17 cellular contexts compared by ENCODE assay signal in the genomic region with DNA sequence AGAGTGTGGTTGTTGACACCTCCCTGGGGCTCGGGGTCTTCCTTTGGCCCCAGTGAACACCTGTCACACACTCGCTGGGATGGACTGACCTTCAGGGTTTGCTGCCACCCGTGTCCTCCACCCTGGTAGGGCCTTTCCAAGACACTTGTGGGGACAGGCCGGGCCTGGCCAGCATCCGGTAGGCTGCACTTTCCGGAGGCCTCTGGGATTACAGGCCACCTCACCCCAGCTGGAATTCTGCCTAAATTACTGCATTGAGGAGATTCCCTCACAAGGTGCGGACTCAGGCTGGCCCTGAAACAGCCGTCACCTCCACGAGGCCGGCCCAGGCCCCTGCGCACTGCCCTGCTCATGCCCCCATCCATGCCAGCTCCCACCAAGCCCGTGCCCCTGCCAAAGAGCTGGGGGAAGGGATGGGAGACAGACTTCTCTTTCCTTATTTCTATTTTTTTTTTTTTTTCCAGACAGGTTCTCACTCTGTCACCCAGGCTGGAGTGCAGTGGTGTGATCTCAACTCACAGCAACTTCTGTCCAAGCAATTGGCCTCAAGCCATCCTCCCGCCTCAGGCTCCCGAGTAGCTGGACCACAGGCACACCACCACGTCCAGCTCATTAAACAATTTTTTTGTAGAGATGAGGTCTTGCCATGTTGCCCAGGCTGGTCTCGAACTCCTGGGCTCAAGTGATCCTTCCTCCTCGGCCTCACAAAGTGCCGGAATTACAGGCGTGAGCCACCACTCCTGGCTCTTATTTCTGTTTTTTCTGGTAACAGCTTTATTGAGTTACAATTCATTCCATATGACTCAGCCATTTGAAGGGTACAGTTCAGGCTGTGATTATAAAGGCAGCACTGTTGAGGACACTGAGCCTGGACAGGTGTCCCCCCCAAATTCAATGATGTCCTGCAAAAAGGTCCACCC. TPM values are rescaled to one million over a fixed set of nuclear protein-coding genes. Genes with fewer than 3 reads are reported as not detected.
DNase-seq lines count a peak whose midpoint lies in the region; ATAC-seq, FAIRE-seq and TF ChIP-seq lines count a peak whose summit lies in the region.
"Had no signal": no experiment of that assay in that cellular context is flagged by ENCODE, and none has a peak within 500 bp of the region (broad histone marks: within the 10 kb centered on the region; RNA-seq: fewer than 3 reads in every experiment).

No MANE protein-coding gene starts in this region.

- no peaks in the 10 kb centered on the region for H3K9me2 ChIP-seq in PC-3 (replicated peaks; ENCODE audit: low read length)

- H3K9me3 ChIP-seq in PC-3 (ENCODE audit: low read length), result no peaks in the 10 kb centered on the region
- H3K9me3 ChIP-seq in esophagus (ENCODE audit: control insufficient read depth in 2 of 2, insufficient read depth in 1 of 2, low read depth in 1 of 2, low read length in 1 of 2), result no peaks in the 10 kb centered on the region

- CTCF ChIA-PET in Calu3 (lab: Charles Lee) (no interaction called here), PC-3 (lab: Charles Lee) (no interaction called here)

- no peaks in the 10 kb centered on the region for H3K9me3 Mint-ChIP-seq in Calu3 (ENCODE audit: low read depth, unreplicated experiment)
- no peaks in the 10 kb centered on the region for H3K9me3 Mint-ChIP-seq in nephron progenitor cell
- H3K9me3 Mint-ChIP-seq: naive B cell had no signal

- no peak overlapping the region for H3K4me3 ChIP-seq in PC-3 (ENCODE audit: low read length)
- H3K4me3 ChIP-seq in esophagus (ENCODE audit: low read depth in 1 of 2, low read length in 2 of 2), result no peak overlapping the region
- H3K4me3 ChIP-seq: coronary artery had no signal

- 63 to 73% methylated on average over 19 of the region's 19 CpGs for WGBS in esophagus, 2 donors

- no peak for TF ChIP-seq CTCF in Calu3 (IDR thresholded peaks at IDR 0.05; ENCODE audit: unreplicated experiment)
- no peak for TF ChIP-seq CTCF in PC-3 (conservative IDR thresholded peaks at IDR 0.05; ENCODE audit: low read depth, low read length)
- no peak for TF ChIP-seq CTCF in nephron progenitor cell (IDR thresholded peaks at IDR 0.05)

- ATAC-seq in PC-3, result peak; percentile 10
- no peak for ATAC-seq in HG02642 (IDR thresholded peaks at IDR 0.05; ENCODE audit: poor library complexity, unreplicated experiment)
- ATAC-seq in HG02981 (IDR thresholded peaks at IDR 0.05; ENCODE audit: unreplicated experiment), result no peak

- intact Hi-C loops in Calu3 (cut with micrococcal nuclease; ENCODE audit: unreplicated experiment) (no loop called here), PC-3 (cut with micrococcal nuclease) (no loop called here)

- H3K4me1 ChIP-seq in PC-3 (ENCODE audit: insufficient read depth, low read length) (peaks cover 33% of the 10 kb centered on the region), esophagus (ENCODE audit: control insufficient read depth in 2 of 2, insufficient read depth in 2 of 2, low read length in 1 of 2) (peaks cover 3 to 35% of the 10 kb centered on the region in 2 donors)

- peaks cover 29% of the 10 kb centered on the region for H3K36me3 ChIP-seq in PC-3 (ENCODE audit: low read depth, low read length)
- peaks cover 0 to 5% of the 10 kb centered on the region in 2 donors for H3K36me3 ChIP-seq in esophagus (ENCODE audit: control insufficient read depth in 2 of 2, insufficient read depth in 2 of 2, low read length in 1 of 2)

- no peak for TF ChIP-seq POLR2A in GM12892 (IDR thresholded peaks at IDR 0.05; ENCODE audit: low read depth, low read length)

- H3K27me3 Mint-ChIP-seq in Calu3 (ENCODE audit: unreplicated experiment), result no peaks in the 10 kb centered on the region
- H3K27me3 Mint-ChIP-seq in nephron progenitor cell (ENCODE audit: low read depth, poor library complexity), result no peaks in the 10 kb centered on the region

- H3K27ac ChIP-seq in PC-3 (ENCODE audit: low read length) (peak overlapping the region; percentile 45), esophagus (ENCODE audit: low read depth in 2 of 2, low read length in 1 of 2) (peak overlapping the region; percentile 66 to 68)
- H3K27ac ChIP-seq: WERI-Rb-1 had no signal

- no peaks in the 10 kb centered on the region for H4K20me1 ChIP-seq in PC-3 (ENCODE audit: low read length)

- FAIRE-seq in GM12892 (lab: Jason Lieb, UNC), result no peak

- H3K36me3 Mint-ChIP-seq in Calu3 (ENCODE audit: insufficient read depth, unreplicated experiment) (peaks cover 52% of the 10 kb centered on the region), nephron progenitor cell (ENCODE audit: low read depth) (peaks cover 7% of the 10 kb centered on the region)
- H3K36me3 Mint-ChIP-seq: naive B cell had no signal

- no peaks in the 10 kb centered on the region for H3K27me3 ChIP-seq in PC-3 (ENCODE audit: low read length)
- no peaks in the 10 kb centered on the region for H3K27me3 ChIP-seq in esophagus (ENCODE audit: control insufficient read depth in 1 of 2, insufficient read depth in 2 of 2, low read length in 2 of 2)

- H2AFZ ChIP-seq in PC-3 (ENCODE audit: low read length), result no peak overlapping the region

- H3K4me3 Mint-ChIP-seq in Calu3 (ENCODE audit: low read depth, unreplicated experiment) (no peak overlapping the region), nephron progenitor cell (no peak overlapping the region)
- H3K4me3 Mint-ChIP-seq: naive B cell had no signal

- POLR2A ChIA-PET in PC-3 (lab: Charles Lee; ENCODE audit: unreplicated experiment), result interaction anchor here (0.7 kb wide), 1 partner anchor 15 kb away, joined by 3 read pairs; no protein-coding TSS in a partner anchor

- no TSS peak for BruUV-seq in Calu3 (replicated peaks; lab: Mats Ljungman, UMichigan)
- no TSS peak for BruUV-seq in PC-3 (replicated peaks; lab: Mats Ljungman, UMichigan)

- peak overlapping the region; percentile 44 for H3K27ac Mint-ChIP-seq in Calu3 (ENCODE audit: unreplicated experiment)
- peak overlapping the region; percentile 57 for H3K27ac Mint-ChIP-seq in nephron progenitor cell

- H3F3A ChIP-seq in PC-3 (ENCODE audit: low read length, unreplicated experiment), result peaks cover 5% of the 10 kb centered on the region

- no peak overlapping the region for H3K9ac ChIP-seq in PC-3 (ENCODE audit: low read length)

- H3K4me1 Mint-ChIP-seq in Calu3 (ENCODE audit: low read depth, unreplicated experiment), result peaks cover 19% of the 10 kb centered on the region
- H3K4me1 Mint-ChIP-seq in nephron progenitor cell, result peaks cover 31% of the 10 kb centered on the region
- H3K4me1 Mint-ChIP-seq: naive B cell had no signal

- H3K79me2 ChIP-seq in PC-3 (ENCODE audit: low read length), result no peaks in the 10 kb centered on the region

- no peak overlapping the region for H3K4me2 ChIP-seq in PC-3 (ENCODE audit: low read length)

- DNase-seq in Calu3 (no peak), PC-3 (peak; percentile 54), nephron progenitor cell (no peak), GM12892 (ENCODE audit: insufficient read length) (no peak), DMS79 treated with DMSO at 0.1 percent for 48 hours (lab: John Stamatoyannopoulos, UW) (no peak)
- DNase-seq: activated gamma-delta T cell, erythroblast, naive B cell, NCI-H2029, NCI-H524 treated with DMSO at 0.1 percent for 48 hours, OCI-M1, SW 1271 had no signal

RNA-seq across cellular contexts. Expression of a gene that starts 11.3 kb away (rescaled TPM):
- total RNA-seq in Calu3 (2022), result 105 and 116 TPM in 2 replicates
- 99.2 and 151 TPM in 2 replicates for total RNA-seq in PC-3 (2014; rRNA removed)
- 1,000 to 10,000 TPM; 3,514 to 5,149 TPM for polyA plus RNA-seq in esophagus
- polyA plus RNA-seq in GM12892 (2012; ENCODE audit: missing spikeins), result 45.6 TPM

RNA-seq across cellular contexts. Expression of a gene that starts 24.5 kb away (rescaled TPM):
- total RNA-seq in Calu3 (2022) (37.2 and 49.4 TPM in 2 replicates), PC-3 (2014; rRNA removed) (76.4 and 96.6 TPM in 2 replicates)
- polyA plus RNA-seq in esophagus, result 10 to 100 TPM; 21.0 to 22.5 TPM
- 26.7 TPM for polyA plus RNA-seq in GM12892 (2012; ENCODE audit: missing spikeins)

RNA-seq across cellular contexts. Expression of a gene that starts 45.9 kb away (rescaled TPM):
- total RNA-seq in Calu3 (2022) (202 and 214 TPM in 2 replicates), PC-3 (2014; rRNA removed) (423 and 464 TPM in 2 replicates)
- 10 to 100 TPM; 54.7 to 73.4 TPM for polyA plus RNA-seq in esophagus
- 48.4 TPM for polyA plus RNA-seq in GM12892 (2012; ENCODE audit: missing spikeins)
